ENCODE assay signal across 1 cellular context in genomic region chrX:136779346-136779781, GRCh38.
TF ChIP-seq lines count a peak whose summit lies in the region.

No MANE protein-coding gene starts in this region.

TF ChIP-seq in K562, 482 proteins besides CTCF, POLR2A, EP300 and RAD21 (continued from another document):
- TF ChIP-seq E4F1 (CRISPR knock-in tag; IDR thresholded peaks at IDR 0.05; ENCODE audit: borderline replicate concordance) (no peak), BRCA1 (IDR thresholded peaks at IDR 0.05) (no peak), BRCA1 (CRISPR knock-in tag; IDR thresholded peaks at IDR 0.05) (no peak), PKNOX1 (IDR thresholded peaks at IDR 0.05) (peak; percentile 80), ATF1 (CRISPR knock-in tag; IDR thresholded peaks at IDR 0.05) (no peak), ATF1 (tag; IDR thresholded peaks at IDR 0.05) (0 out of 2 replicates have a peak, but pooled peaks have one; percentile 29), ZNF197 (CRISPR knock-in tag; IDR thresholded peaks at IDR 0.05; ENCODE audit: low read depth) (no peak), SUPT5H (IDR thresholded peaks at IDR 0.05) (no peak), ZNF253 (CRISPR knock-in tag; conservative IDR thresholded peaks at IDR 0.05) (no peak), RAD51 (IDR thresholded peaks at IDR 0.05; ENCODE audit: borderline replicate concordance, low read depth) (no peak), CTBP1 (IDR thresholded peaks at IDR 0.05; ENCODE audit: borderline replicate concordance) (0 out of 2 replicates have a peak, but pooled peaks have one; percentile 50), ZFPM2 (CRISPR knock-in tag; IDR thresholded peaks at IDR 0.05) (no peak), HBP1 (CRISPR knock-in tag; IDR thresholded peaks at IDR 0.05) (no peak), RBM34 (IDR thresholded peaks at IDR 0.05; ENCODE audit: borderline replicate concordance, insufficient read depth, low read length) (no peak), POLR2H (tag; IDR thresholded peaks at IDR 0.05; ENCODE audit: low read depth) (no peak), ZNF124 (CRISPR knock-in tag; IDR thresholded peaks at IDR 0.05) (no peak), ZBTB1 (CRISPR knock-in tag; IDR thresholded peaks at IDR 0.05; ENCODE audit: borderline replicate concordance, low read depth) (no peak), CLOCK (CRISPR knock-in tag; IDR thresholded peaks at IDR 0.05; ENCODE audit: borderline replicate concordance) (no peak), NFYB (IDR thresholded peaks at IDR 0.05; ENCODE audit: extremely low read depth, insufficient read length) (no peak), ATF6 (CRISPR knock-in tag; IDR thresholded peaks at IDR 0.05) (no peak), L3MBTL2 (IDR thresholded peaks at IDR 0.05) (no peak), ZNF347 (CRISPR knock-in tag; IDR thresholded peaks at IDR 0.05; ENCODE audit: low read depth) (no peak), MYBL2 (IDR thresholded peaks at IDR 0.05; ENCODE audit: low read depth) (peak; percentile 75; the same call in 1 of the 2 replicates), MYBL2 (CRISPR knock-in tag; IDR thresholded peaks at IDR 0.05; ENCODE audit: borderline replicate concordance) (no peak), MCM7 (IDR thresholded peaks at IDR 0.05) (no peak), WHSC1 (IDR thresholded peaks at IDR 0.05; ENCODE audit: low read length) (no peak), SMAD4 (CRISPR knock-in tag; conservative IDR thresholded peaks at IDR 0.05) (no peak), CEBPG (CRISPR knock-in tag; IDR thresholded peaks at IDR 0.05) (no peak), CEBPG (tag; conservative IDR thresholded peaks at IDR 0.05 in 1 of 2, IDR thresholded peaks at IDR 0.05 in 1 of 2) (peak; percentile 46 to 69; a peak in 2 of 4 replicates), ETV6 (IDR thresholded peaks at IDR 0.05; ENCODE audit: borderline replicate concordance in 1 of 2, low read depth in 2 of 2, low read length in 1 of 2) (no peak), ETV6 (CRISPR knock-in tag; IDR thresholded peaks at IDR 0.05; ENCODE audit: borderline replicate concordance) (no peak), ZFX (CRISPR knock-in tag; IDR thresholded peaks at IDR 0.05) (no peak), CEBPB (tag; IDR thresholded peaks at IDR 0.05) (peak; percentile 54; the same call in 1 of the 2 replicates), SRSF3 (IDR thresholded peaks at IDR 0.05; ENCODE audit: insufficient read depth, low read length) (no peak), ZMIZ1 (IDR thresholded peaks at IDR 0.05; ENCODE audit: low read depth in 2 of 2, low read length in 2 of 2) (peak in 1 of 2 experiments; percentile 46; a peak in 1 of 4 replicates), CREM (IDR thresholded peaks at IDR 0.05; ENCODE audit: low read depth) (0 out of 2 replicates have a peak, but pooled peaks have one; percentile 8), MEIS2 (IDR thresholded peaks at IDR 0.05; ENCODE audit: partially characterized antibody) (peak; percentile 36), PRDM10 (IDR thresholded peaks at IDR 0.05; ENCODE audit: partially characterized antibody) (no peak), ZNF311 (CRISPR knock-in tag; IDR thresholded peaks at IDR 0.05) (no peak), ZNF175 (CRISPR knock-in tag; IDR thresholded peaks at IDR 0.05; ENCODE audit: low read depth) (0 out of 2 replicates have a peak, but pooled peaks have one; percentile 29), ZNF778 (CRISPR knock-in tag; IDR thresholded peaks at IDR 0.05) (no peak), PRPF4 (IDR thresholded peaks at IDR 0.05; ENCODE audit: insufficient read depth, low read depth, low read length, poor library complexity, severe bottlenecking) (no peak), XRCC5 (IDR thresholded peaks at IDR 0.05; ENCODE audit: low read depth, low read length) (no peak)
TF ChIP-seq in K562: peak in this region for 18.
